Comparison of ENCODE assay signal across 26 cellular contexts in genomic region chr17:44146375-44147346, GRCh38. TPM values are rescaled to one million over a fixed set of nuclear protein-coding genes. Genes with fewer than 3 reads are reported as not detected.
DNase-seq lines count a peak whose midpoint lies in the region; ATAC-seq and TF ChIP-seq lines count a peak whose summit lies in the region.
"Had no signal": no experiment of that assay in that cellular context is flagged by ENCODE, and none has a peak within 500 bp of the region (broad histone marks: within the 10 kb centered on the region; RNA-seq: fewer than 3 reads in every experiment).

No MANE protein-coding gene starts in this region.

- ATAC-seq in activated CD8-positive, alpha-beta memory T cell treated with anti-CD3 and anti-CD28 coated beads, Interleukin-2, amount 10 ng/mL, durations not matched to agents 7 days and 5 days, result no peak
- ATAC-seq: A549, esophagus mucosa, left lung, PC-3 had no signal

- H3K4me3 ChIP-seq in subcutaneous abdominal adipose tissue (ENCODE audit: low read depth in 1 of 5, low read length in 5 of 5), result no peak overlapping the region
- H3K4me3 ChIP-seq: A549, ascending aorta, left lung, uterus had no signal

- H3K27me3 Mint-ChIP-seq in activated CD8-positive, alpha-beta memory T cell treated with anti-CD3 and anti-CD28 coated beads, Interleukin-2, amount 10 ng/mL, durations not matched to agents 7 days and 5 days, result no peaks in the 10 kb centered on the region
- H3K27me3 Mint-ChIP-seq in endothelial cell (ENCODE audit: unreplicated experiment), result no peaks in the 10 kb centered on the region
- no peaks in the 10 kb centered on the region for H3K27me3 Mint-ChIP-seq in activated naive CD4-positive, alpha-beta T cell treated with anti-CD3 and anti-CD28 coated beads for 36 hours (ENCODE audit: low read depth)

- H3K36me3 ChIP-seq in subcutaneous abdominal adipose tissue (ENCODE audit: control insufficient read depth in 5 of 5, insufficient read depth in 5 of 5, low read length in 5 of 5), result no peaks in the 10 kb centered on the region
- H3K36me3 ChIP-seq: ascending aorta, left lung, uterus had no signal

- CTCF ChIA-PET in activated CD8-positive, alpha-beta memory T cell treated with anti-CD3 and anti-CD28 coated beads, Interleukin-2, amount 10 ng/mL, durations not matched to agents 7 days and 5 days (lab: Charles Lee), result interaction anchor here (1.6 to 2.1 kb wide), 2 partner anchors 23 kb away, joined by 4 to 5 read pairs; partner anchors contain the start of gene HDAC5
- CTCF ChIA-PET in activated naive CD4-positive, alpha-beta T cell treated with anti-CD3 and anti-CD28 coated beads for 36 hours (lab: Charles Lee), result interaction anchor here (0.9 kb wide), 1 partner anchor 60 kb away, joined by 3 read pairs; no protein-coding TSS in a partner anchor

- peaks cover 4 to 48% (median 31%) of the 10 kb centered on the region in 5 donors for H3K4me1 ChIP-seq in subcutaneous abdominal adipose tissue (ENCODE audit: control insufficient read depth in 5 of 5, insufficient read depth in 5 of 5, low read length in 5 of 5)
- H3K4me1 ChIP-seq: uterus had no signal

- peaks cover 23% of the 10 kb centered on the region for H3K36me3 Mint-ChIP-seq in activated CD8-positive, alpha-beta memory T cell treated with anti-CD3 and anti-CD28 coated beads, Interleukin-2, amount 10 ng/mL, durations not matched to agents 7 days and 5 days
- H3K36me3 Mint-ChIP-seq in endothelial cell (ENCODE audit: low read depth, unreplicated experiment), result peaks cover 9% of the 10 kb centered on the region
- peaks cover 34% of the 10 kb centered on the region for H3K36me3 Mint-ChIP-seq in activated naive CD4-positive, alpha-beta T cell treated with anti-CD3 and anti-CD28 coated beads for 36 hours (ENCODE audit: low read depth)

- H3K4me3 Mint-ChIP-seq in activated CD8-positive, alpha-beta memory T cell treated with anti-CD3 and anti-CD28 coated beads, Interleukin-2, amount 10 ng/mL, durations not matched to agents 7 days and 5 days, result no peak overlapping the region
- no peak overlapping the region for H3K4me3 Mint-ChIP-seq in endothelial cell (ENCODE audit: unreplicated experiment)
- H3K4me3 Mint-ChIP-seq in activated naive CD4-positive, alpha-beta T cell treated with anti-CD3 and anti-CD28 coated beads for 36 hours, result no peak overlapping the region
- H3K4me3 Mint-ChIP-seq: HFFc6 had no signal

- H3K9me3 Mint-ChIP-seq in activated CD8-positive, alpha-beta memory T cell treated with anti-CD3 and anti-CD28 coated beads, Interleukin-2, amount 10 ng/mL, durations not matched to agents 7 days and 5 days (ENCODE audit: low read depth), result no peaks in the 10 kb centered on the region
- H3K9me3 Mint-ChIP-seq in endothelial cell (ENCODE audit: unreplicated experiment), result no peaks in the 10 kb centered on the region
- no peaks in the 10 kb centered on the region for H3K9me3 Mint-ChIP-seq in activated naive CD4-positive, alpha-beta T cell treated with anti-CD3 and anti-CD28 coated beads for 36 hours
- H3K9me3 Mint-ChIP-seq: HFFc6 had no signal

- peak overlapping the region; percentile 9 for H3K27ac Mint-ChIP-seq in activated CD8-positive, alpha-beta memory T cell treated with anti-CD3 and anti-CD28 coated beads, Interleukin-2, amount 10 ng/mL, durations not matched to agents 7 days and 5 days
- H3K27ac Mint-ChIP-seq in endothelial cell (ENCODE audit: unreplicated experiment), result peak overlapping the region; percentile 65
- H3K27ac Mint-ChIP-seq in activated naive CD4-positive, alpha-beta T cell treated with anti-CD3 and anti-CD28 coated beads for 36 hours, result no peak overlapping the region

- H3K27me3 ChIP-seq in subcutaneous abdominal adipose tissue (ENCODE audit: control insufficient read depth in 5 of 5, insufficient read depth in 4 of 5, low read length in 5 of 5), result no peaks in the 10 kb centered on the region
- H3K27me3 ChIP-seq: ascending aorta, left lung, uterus had no signal

- H3K9ac ChIP-seq in subcutaneous abdominal adipose tissue (ENCODE audit: low read length in 5 of 5), result peak overlapping the region in 3 of 5 donors; percentile 7 to 56 (median 51)

- no peaks in the 10 kb centered on the region for H3K9me3 ChIP-seq in subcutaneous abdominal adipose tissue (ENCODE audit: control insufficient read depth in 5 of 5, low read length in 5 of 5)
- H3K9me3 ChIP-seq: A549, ascending aorta, left lung, uterus had no signal

- intact Hi-C loops in activated naive CD4-positive, alpha-beta T cell treated with anti-CD3 and anti-CD28 coated beads for 36 hours (cut with micrococcal nuclease), result no loop called here

- TF ChIP-seq CTCF in endothelial cell (IDR thresholded peaks at IDR 0.05; ENCODE audit: unreplicated experiment), result no peak

- no peak for DNase-seq in activated CD8-positive, alpha-beta memory T cell treated with anti-CD3 and anti-CD28 coated beads, Interleukin-2, amount 10 ng/mL, durations not matched to agents 7 days and 5 days
- no peak for DNase-seq in activated CD8-positive, alpha-beta memory T cell treated with anti-CD3 and anti-CD28 coated beads, Interleukin-2, amount 50 U/mL, for 48 hours
- DNase-seq in endothelial cell (ENCODE audit: low spot score), result no peak
- DNase-seq in kidney tubule cell (ENCODE audit: low spot score), result peak; percentile 27
- DNase-seq in glomerular visceral epithelial cell (ENCODE audit: extremely low spot score), result no peak
- no peak for DNase-seq in activated naive CD4-positive, alpha-beta T cell treated with anti-CD3 and anti-CD28 coated beads for 36 hours
- no peak for DNase-seq in SKM-1 (lab: John Stamatoyannopoulos, UW; ENCODE audit: unreplicated experiment)
- DNase-seq: activated CD4-positive, alpha-beta T cell treated with anti-CD3 and anti-CD28 coated beads, Interleukin-2, amount 50 U/mL, for 48 hours; activated naive CD4-positive, alpha-beta T cell treated with Interleukin-2 at 50 U/mL for 16 hours; activated T-cell treated with anti-CD3 and anti-CD28 coated beads, Interleukin-2, amount 50 U/mL, for 1 hour; effector CD4-positive, alpha-beta T cell; EL; HFFc6; IMR-90; NCI-H1930; NCI-H2227 treated with DMSO at 0.1 percent for 48 hours; PC-3; retina; stimulated activated CD4-positive, alpha-beta T cell treated with anti-CD3 and anti-CD28 coated beads, Interleukin-15, amount 100 ng/mL, for 24 hours; uterus had no signal

- peaks cover 27% of the 10 kb centered on the region for H3K4me1 Mint-ChIP-seq in activated CD8-positive, alpha-beta memory T cell treated with anti-CD3 and anti-CD28 coated beads, Interleukin-2, amount 10 ng/mL, durations not matched to agents 7 days and 5 days
- H3K4me1 Mint-ChIP-seq in endothelial cell (ENCODE audit: unreplicated experiment), result peaks cover 7% of the 10 kb centered on the region
- peaks cover 3% of the 10 kb centered on the region for H3K4me1 Mint-ChIP-seq in activated naive CD4-positive, alpha-beta T cell treated with anti-CD3 and anti-CD28 coated beads for 36 hours (ENCODE audit: low read depth)

- H3K27ac ChIP-seq in subcutaneous abdominal adipose tissue (ENCODE audit: low read depth, low read length), result no peak overlapping the region
- H3K27ac ChIP-seq: A549, ascending aorta, left lung, uterus had no signal

RNA-seq across cellular contexts. Expression of gene HROB, which starts 4.9 kb away (rescaled TPM):
- total RNA-seq in activated CD8-positive, alpha-beta memory T cell treated with anti-CD3 and anti-CD28 coated beads, Interleukin-2, amount 10 ng/mL, durations not matched to agents 7 days and 5 days, result 10 to 100 TPM; 19.8 to 23.1 TPM
- 6.1 TPM for total RNA-seq in endothelial cell (ENCODE audit: unreplicated experiment)
- total RNA-seq in activated naive CD4-positive, alpha-beta T cell treated with anti-CD3 and anti-CD28 coated beads for 36 hours, result 10 to 100 TPM; 16.9 to 17.6 TPM
- total RNA-seq: ascending aorta had no signal

RNA-seq across cellular contexts. Expression of gene HDAC5, which starts 23.2 kb away (rescaled TPM):
- 10 to 100 TPM; 25.5 to 32.5 TPM for total RNA-seq in activated CD8-positive, alpha-beta memory T cell treated with anti-CD3 and anti-CD28 coated beads, Interleukin-2, amount 10 ng/mL, durations not matched to agents 7 days and 5 days
- total RNA-seq in endothelial cell (ENCODE audit: unreplicated experiment), result 51.4 TPM
- total RNA-seq in activated naive CD4-positive, alpha-beta T cell treated with anti-CD3 and anti-CD28 coated beads for 36 hours, result 10 to 100 TPM; 17.9 to 18.9 TPM

RNA-seq across cellular contexts. Expression of gene ASB16, which starts 23.8 kb away (rescaled TPM):
- under 1 TPM in 1 of 2 experiments, not detected in 1; 0.26 TPM for total RNA-seq in activated CD8-positive, alpha-beta memory T cell treated with anti-CD3 and anti-CD28 coated beads, Interleukin-2, amount 10 ng/mL, durations not matched to agents 7 days and 5 days
- not detected for total RNA-seq in endothelial cell (ENCODE audit: unreplicated experiment)
- under 1 TPM in 1 of 2 experiments, not detected in 1; 0.12 TPM for total RNA-seq in activated naive CD4-positive, alpha-beta T cell treated with anti-CD3 and anti-CD28 coated beads for 36 hours
- total RNA-seq: ascending aorta, cerebellum, esophagus mucosa, IMR-90, left lung had no signal

RNA-seq across cellular contexts. Expression of gene TMUB2, which starts 40.1 kb away (rescaled TPM):
- 10 to 100 TPM; 31.4 to 34.1 TPM for total RNA-seq in activated CD8-positive, alpha-beta memory T cell treated with anti-CD3 and anti-CD28 coated beads, Interleukin-2, amount 10 ng/mL, durations not matched to agents 7 days and 5 days
- 39.2 TPM for total RNA-seq in endothelial cell (ENCODE audit: unreplicated experiment)
- 10 to 100 TPM; 21.2 to 22.9 TPM for total RNA-seq in activated naive CD4-positive, alpha-beta T cell treated with anti-CD3 and anti-CD28 coated beads for 36 hours

RNA-seq across cellular contexts. Expression of gene ATXN7L3, which starts 53.0 kb away (rescaled TPM):
- total RNA-seq in activated CD8-positive, alpha-beta memory T cell treated with anti-CD3 and anti-CD28 coated beads, Interleukin-2, amount 10 ng/mL, durations not matched to agents 7 days and 5 days, result 100 to 1,000 TPM; 106 to 122 TPM
- 152 TPM for total RNA-seq in endothelial cell (ENCODE audit: unreplicated experiment)
- 10 to 100 TPM; 53.3 to 53.9 TPM for total RNA-seq in activated naive CD4-positive, alpha-beta T cell treated with anti-CD3 and anti-CD28 coated beads for 36 hours
